In genomic region chr12:96352161-96352835, GRCh38 we compare ENCODE assay signal across 14 cellular contexts. TPM values are rescaled to one million over a fixed set of nuclear protein-coding genes. Genes with fewer than 3 reads are reported as not detected.
A peak's percentile ranks its signal among the peaks of the same experiment; 100 is the strongest.
DNase-seq lines count a peak whose midpoint lies in the region; ATAC-seq and TF ChIP-seq lines count a peak whose summit lies in the region.
"Had no signal": no experiment of that assay in that cellular context is flagged by ENCODE, and none has a peak within 500 bp of the region (broad histone marks: within the 10 kb centered on the region; RNA-seq: fewer than 3 reads in every experiment).

No MANE protein-coding gene starts in this region.

- intact Hi-C loops in Right ventricle myocardium inferior (cut with DNase I): loop anchor here (5.0 kb wide), 1 partner anchor 45 kb away; no protein-coding TSS in a partner anchor
- intact Hi-C loops in left lung (cut with DNase I): no loop called here
- intact Hi-C loops in posterior vena cava (cut with DNase I): no loop called here

- peak overlapping the region in 1 of 3 donors; percentile 35 for H3K4me3 Mint-ChIP-seq in T-cell

- TF ChIP-seq CTCF in right atrium auricular region (IDR thresholded peaks at IDR 0.05): no peak
- TF ChIP-seq CTCF in left lung (IDR thresholded peaks at IDR 0.05): no peak

- peak overlapping the region; percentile 66 to 72 for H3K27ac Mint-ChIP-seq in T-cell

- POLR2A ChIA-PET in T-cell (lab: Charles Lee): interaction anchor here (0.5 to 1.0 kb wide), 5 partner anchors 18 to 107 kb away, joined by 3 to 7 read pairs (median 4); partner anchors contain the start of gene CDK17 (in 1 of the 2)

- no peak overlapping the region for H3K27ac ChIP-seq in right atrium auricular region
- peak overlapping the region in 1 of 2 donors; percentile 72 for H3K27ac ChIP-seq in left lung

- ATAC-seq in Right ventricle myocardium inferior (peak; percentile 50), T-cell (replicated peaks in 1 of 4) (peak in 3 of 4 experiments; percentile 37 to 45 (median 38)), left lung (peak; percentile 22), GM21447 (IDR thresholded peaks at IDR 0.05; ENCODE audit: unreplicated experiment) (no peak)
- ATAC-seq: HCT116 had no signal

- peaks cover 0 to 39% of the 10 kb centered on the region in 2 donors for H3K4me1 ChIP-seq in right atrium auricular region
- peaks cover 9 to 76% of the 10 kb centered on the region in 2 donors for H3K4me1 ChIP-seq in left lung

- H3K4me3 ChIP-seq in right atrium auricular region (no peak overlapping the region), left lung (no peak overlapping the region)

- H3K27me3 Mint-ChIP-seq in T-cell: no peaks in the 10 kb centered on the region

- H3K9me3 ChIP-seq in right atrium auricular region (no peaks in the 10 kb centered on the region), left lung (no peaks in the 10 kb centered on the region)

- H3K9me3 Mint-ChIP-seq in T-cell: no peaks in the 10 kb centered on the region

- no peak for DNase-seq in Right ventricle myocardium inferior (ENCODE audit: missing footprints)
- no peak for DNase-seq in right atrium auricular region (ENCODE audit: low spot score)
- no peak for DNase-seq in T-cell
- DNase-seq in left lung: no peak
- DNase-seq in activated CD8-positive, alpha-beta memory T cell treated with anti-CD3 and anti-CD28 coated beads, Interleukin-2, amount 50 U/mL, for 48 hours: no peak
- no peak for DNase-seq in superior temporal gyrus (ENCODE audit: extremely low spot score)
- no peak for DNase-seq in posterior vena cava (ENCODE audit: low spot score)
- DNase-seq: amniotic stem cell; effector CD8-positive, alpha-beta T cell; NCI-H526 treated with DMSO at 0.1 percent for 48 hours; small intestine; SW 1271 had no signal

- H3K36me3 ChIP-seq in right atrium auricular region (no peaks in the 10 kb centered on the region), left lung (no peaks in the 10 kb centered on the region)

- CTCF ChIA-PET in T-cell (lab: Charles Lee): interaction anchor here in 1 of 2 donors (0.5 to 0.6 kb wide), 2 partner anchors 38 to 152 kb away, joined by 3 read pairs; no protein-coding TSS in a partner anchor

- H3K27me3 ChIP-seq in right atrium auricular region (no peaks in the 10 kb centered on the region), left lung (no peaks in the 10 kb centered on the region)

- H3K36me3 Mint-ChIP-seq in T-cell: no peaks in the 10 kb centered on the region

- peaks cover 86 to 96% (median 89%) of the 10 kb centered on the region in 3 donors for H3K4me1 Mint-ChIP-seq in T-cell

RNA-seq across cellular contexts. Expression of gene CDK17, which starts 47.9 kb away (rescaled TPM):
- total RNA-seq in Right ventricle myocardium inferior (16.0 TPM), right atrium auricular region (10 to 100 TPM; 20.9 to 27.1 TPM), T-cell (100 to 1,000 TPM in 1 of 5 donors, 10 to 100 TPM in 4; 56.4 to 114 (median 72.2) TPM), left lung (10 to 100 TPM; 32.1 to 36.4 TPM), posterior vena cava (10 to 100 TPM; 46.4 to 50.1 TPM)
